In the genomic region with DNA sequence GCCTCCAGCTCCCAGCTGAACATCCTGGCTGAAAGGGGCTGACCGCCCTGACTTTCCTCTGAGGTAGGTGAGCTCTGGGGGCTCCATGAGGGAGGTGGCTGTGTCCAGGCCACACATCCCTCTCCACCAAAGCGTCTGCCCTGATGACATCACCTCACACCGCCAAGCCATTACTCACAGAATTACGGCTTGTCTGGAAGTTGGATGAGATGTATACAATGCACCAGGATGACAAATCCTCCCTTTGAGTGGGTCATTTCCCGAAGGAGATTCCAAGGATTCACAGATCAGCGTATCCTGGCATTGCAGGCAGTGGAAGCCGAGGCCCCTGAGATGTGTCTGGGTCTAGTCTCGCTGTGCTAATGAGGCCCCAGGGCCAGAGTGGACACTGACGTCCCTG, we compare ENCODE assay signal across 18 cellular contexts. TPM values are rescaled to one million over a fixed set of nuclear protein-coding genes. Genes with fewer than 3 reads are reported as not detected.
DNase-seq lines count a peak whose midpoint lies in the region; ATAC-seq, FAIRE-seq and TF ChIP-seq lines count a peak whose summit lies in the region.
"Had no signal": no experiment of that assay in that cellular context is flagged by ENCODE, and none has a peak within 500 bp of the region (broad histone marks: within the 10 kb centered on the region; RNA-seq: fewer than 3 reads in every experiment).

No MANE protein-coding gene starts in this region.

- intact Hi-C loops in left ventricle myocardium superior (cut with micrococcal nuclease) = no loop called here
- intact Hi-C loops in cardiac septum (cut with DNase I) = no loop called here
- intact Hi-C loops in spleen (cut with DNase I; ENCODE audit: low total_unique reads) = no loop called here

- TF ChIP-seq CTCF in bronchial epithelial cell (IDR thresholded peaks at IDR 0.05; ENCODE audit: insufficient read depth, low read length, severe bottlenecking) (no peak), spleen (IDR thresholded peaks at IDR 0.05 in 8 of 11, conservative IDR thresholded peaks at IDR 0.05 in 3 of 11) (no peak)

- no peaks in the 10 kb centered on the region for H3K9me3 ChIP-seq in spleen
- H3K9me3 ChIP-seq: A549; BLaER1 treated with 17β-estradiol and CSF1 and Interleukin-3, amounts not matched to agents 10 nM and 100 nM; SJSA1 had no signal

- no peak for ATAC-seq in left ventricle myocardium superior
- ATAC-seq: A549 had no signal

- no peak for FAIRE-seq in bronchial epithelial cell (lab: Jason Lieb, UNC)
- FAIRE-seq: A549, GM19239, H54 had no signal

- H3K27me3 ChIP-seq in bronchial epithelial cell (ENCODE audit: control insufficient read depth, insufficient read depth, low read length) (no peaks in the 10 kb centered on the region), spleen (replicated peaks in 1 of 7) (peaks cover 0 to 27% (median 0%) of the 10 kb centered on the region in 7 donors)
- H3K27me3 ChIP-seq: BLaER1 treated with 17β-estradiol and CSF1 and Interleukin-3, amounts not matched to agents 10 nM and 100 nM; SJSA1 had no signal

- H3K36me3 ChIP-seq in bronchial epithelial cell (ENCODE audit: control insufficient read depth, insufficient read depth, low read length) (no peaks in the 10 kb centered on the region), spleen (no peaks in the 10 kb centered on the region)
- H3K36me3 ChIP-seq: BLaER1 treated with 17β-estradiol and CSF1 and Interleukin-3, amounts not matched to agents 10 nM and 100 nM; SJSA1 had no signal

- DNase-seq in left ventricle myocardium superior (peak; percentile 3), cardiac septum (ENCODE audit: low spot score) (no peak), HT1080 (ENCODE audit: low read depth) (peak; percentile 73), bronchial epithelial cell (ENCODE audit: low read depth) (peak; percentile 6), spleen (peak; percentile 51), medulla oblongata (ENCODE audit: extremely low spot score) (no peak)
- no peak for DNase-seq in activated CD8-positive, alpha-beta memory T cell treated with anti-CD3 and anti-CD28 coated beads, Interleukin-2, amount 50 U/mL, for 48 hours
- no peak for DNase-seq in effector CD4-positive, alpha-beta T cell
- DNase-seq: CD8-positive, alpha-beta memory T cell; Kasumi-1; NCI-H1930; NCI-H69; RPMI8226 had no signal

- TF ChIP-seq POLR2A in spleen (IDR thresholded peaks at IDR 0.05) = no peak

- H3K4me1 ChIP-seq in spleen = no peaks in the 10 kb centered on the region
- H3K4me1 ChIP-seq: A549, SJSA1 had no signal

- 75 to 85% (median 83%) methylated on average over 6 to 9 of the region's 9 CpGs for WGBS in spleen, 5 donors

- H3K27ac ChIP-seq in spleen = no peak overlapping the region
- H3K27ac ChIP-seq: A549; BLaER1 treated with 17β-estradiol and CSF1 and Interleukin-3, amounts not matched to agents 10 nM and 100 nM; SJSA1 had no signal

- no peak overlapping the region for H3K4me3 ChIP-seq in bronchial epithelial cell (ENCODE audit: low read depth, low read length)
- H3K4me3 ChIP-seq in spleen = no peak overlapping the region
- H3K4me3 ChIP-seq: A549; BLaER1 treated with 17β-estradiol and CSF1 and Interleukin-3, amounts not matched to agents 10 nM and 100 nM; SJSA1 had no signal

RNA-seq across cellular contexts. Expression of gene RET, which starts 15.1 kb away (rescaled TPM):
- total RNA-seq in left ventricle myocardium superior = 8.4 TPM
- 0.94 TPM for total RNA-seq in cardiac septum
- total RNA-seq in HT1080 (2014; rRNA removed; shearing (Covaris generic)) = 0.03 and 0.06 TPM in 2 replicates
- 0.02 and 0.10 TPM in 2 replicates for polyA plus RNA-seq in HT1080 (2015; cell fraction: cytosol; rRNA removed)
- polyA plus RNA-seq in HT1080 (2015; cell fraction: nucleus; rRNA removed) = 0.05 TPM in 1 of 2 replicates, not detected in the other
- total RNA-seq in bronchial epithelial cell = 0.26 and 0.53 TPM in 2 replicates
- total RNA-seq in spleen = under 1 TPM in 5 of 7 donors, not detected in 2; 0.30 to 0.54 (median 0.34) TPM
- polyA plus RNA-seq in spleen = under 1 TPM; 0.02 to 0.11 (median 0.10) TPM
- total RNA-seq: SJSA1 had no signal

Comparison
In these comparisons a context has a peak if more than half of its experiments do, and no peak if none do; other contexts are left out.
1. DNase-seq: peak in left ventricle myocardium superior (single experiment), HT1080 (single experiment), bronchial epithelial cell (single experiment) and spleen (single experiment); none in cardiac septum (single experiment), medulla oblongata (single experiment), activated CD8-positive, alpha-beta memory T cell treated with anti-CD3 and anti-CD28 coated beads, Interleukin-2, amount 50 U/mL, for 48 hours (single experiment) and effector CD4-positive, alpha-beta T cell (single experiment).